In genomic region chr9:123174079-123174478, GRCh38 we compare ENCODE assay signal across 14 cellular contexts.
"Had no signal": no experiment of that assay in that cellular context is flagged by ENCODE, and none has a peak within 500 bp of the region (broad histone marks: within the 10 kb centered on the region; RNA-seq: fewer than 3 reads in every experiment).

No MANE protein-coding gene starts in this region.

- H3K9me3 Mint-ChIP-seq: activated CD4-positive, alpha-beta memory T cell treated with anti-CD3 and anti-CD28 coated beads for 36 hours; activated T-cell treated with anti-CD3 and anti-CD28 coated beads, Interleukin-2, amount 50 U/mL, for 4 hours; naive thymus-derived CD4-positive, alpha-beta T cell had no signal

- DNase-seq: activated CD4-positive, alpha-beta memory T cell treated with anti-CD3 and anti-CD28 coated beads for 36 hours; activated CD4-positive, alpha-beta T cell treated with anti-CD3 and anti-CD28 coated beads for 1 hour; activated effector memory CD4-positive, alpha-beta T cell treated with anti-CD3 and anti-CD28 coated beads, Interleukin-2, amount 50 U/mL, for 16 hours; activated T-cell treated with anti-CD3 and anti-CD28 coated beads, Interleukin-2, amount 50 U/mL, for 4 hours; aorta; dorsolateral prefrontal cortex; hypothalamus; left colon; naive thymus-derived CD4-positive, alpha-beta T cell; posterior cingulate gyrus; stimulated activated CD4-positive, alpha-beta T cell treated with anti-CD3 and anti-CD28 coated beads, Interleukin-4, amount 100 ng/mL, for 4 hours had no signal

- H3K9me3 ChIP-seq: tibial nerve had no signal

- H3K36me3 ChIP-seq: tibial nerve had no signal

- H3K4me3 Mint-ChIP-seq: activated CD4-positive, alpha-beta memory T cell treated with anti-CD3 and anti-CD28 coated beads for 36 hours; activated naive CD8-positive, alpha-beta T cell; activated T-cell treated with anti-CD3 and anti-CD28 coated beads, Interleukin-2, amount 50 U/mL, for 4 hours; naive thymus-derived CD4-positive, alpha-beta T cell had no signal

- ATAC-seq: activated T-cell treated with anti-CD3 and anti-CD28 coated beads, Interleukin-2, amount 50 U/mL, for 4 hours; naive thymus-derived CD4-positive, alpha-beta T cell had no signal

- H3K27me3 ChIP-seq: dorsolateral prefrontal cortex, tibial nerve had no signal

- H3K27me3 Mint-ChIP-seq: activated CD4-positive, alpha-beta memory T cell treated with anti-CD3 and anti-CD28 coated beads for 36 hours; activated naive CD8-positive, alpha-beta T cell; naive thymus-derived CD4-positive, alpha-beta T cell had no signal

- H3K4me1 ChIP-seq: tibial nerve had no signal

- H3K27ac ChIP-seq: dorsolateral prefrontal cortex, tibial nerve had no signal

- H3K27ac Mint-ChIP-seq: activated CD4-positive, alpha-beta memory T cell treated with anti-CD3 and anti-CD28 coated beads for 36 hours; activated naive CD8-positive, alpha-beta T cell had no signal

- H3K4me3 ChIP-seq: dorsolateral prefrontal cortex, lung, tibial nerve had no signal
